ENCODE assay signal across 8 cellular contexts in genomic region chr17:2710075-2710803, GRCh38. TPM values are rescaled to one million over a fixed set of nuclear protein-coding genes. Genes with fewer than 3 reads are reported as not detected.
DNase-seq lines count a peak whose midpoint lies in the region; ATAC-seq and TF ChIP-seq lines count a peak whose summit lies in the region.

No MANE protein-coding gene starts in this region.

- ATAC-seq in GM18907 (IDR thresholded peaks at IDR 0.05; ENCODE audit: unreplicated experiment) (peak; percentile 3), RWPE2 (ENCODE audit: low read depth) (no peak), sciatic nerve (no peak), GM21786 (IDR thresholded peaks at IDR 0.05; ENCODE audit: unreplicated experiment) (no peak)

- H3K36me3 ChIP-seq in RWPE2 (ENCODE audit: low read depth), result no peaks in the 10 kb centered on the region; the same call in 1 of the 2 replicates

- H3K9me3 ChIP-seq in RWPE2 (ENCODE audit: severe bottlenecking), result no peaks in the 10 kb centered on the region

- DNase-seq in RWPE2 (ENCODE audit: low spot score), result no peak
- DNase-seq in fibroblast of mammary gland (ENCODE audit: low read depth), result peak; percentile 28
- DNase-seq in sciatic nerve (ENCODE audit: low spot score), result peak; percentile 59
- no peak for DNase-seq in Ammon's horn (ENCODE audit: low spot score)
- no peak for DNase-seq in NCI-H524 treated with DMSO at 0.1 percent for 48 hours (lab: John Stamatoyannopoulos, UW)
- DNase-seq in NOMO-1 (lab: John Stamatoyannopoulos, UW; ENCODE audit: unreplicated experiment in 2 of 2), result no peak

- intact Hi-C loops in sciatic nerve (cut with DNase I), result no loop called here

- H3K4me3 ChIP-seq in RWPE2 (ENCODE audit: severe bottlenecking) (peak overlapping the region; percentile 58), fibroblast of mammary gland (ENCODE audit: control insufficient read depth, low read depth, low read length) (peak overlapping the region; percentile 82)

- TF ChIP-seq CTCF in RWPE2 (IDR thresholded peaks at IDR 0.05; ENCODE audit: poor library complexity, severe bottlenecking) (no peak), fibroblast of mammary gland (conservative IDR thresholded peaks at IDR 0.05; ENCODE audit: control insufficient read depth, insufficient read depth, low read depth, low read length) (no peak)

- H3K27me3 ChIP-seq in RWPE2 (ENCODE audit: insufficient read depth, poor library complexity, severe bottlenecking), result no peaks in the 10 kb centered on the region

- peak overlapping the region; percentile 67 for H3K27ac ChIP-seq in RWPE2 (ENCODE audit: poor library complexity, severe bottlenecking)

- peaks cover 4% of the 10 kb centered on the region for H3K4me1 ChIP-seq in RWPE2 (ENCODE audit: insufficient read depth, poor library complexity, severe bottlenecking)

RNA-seq across cellular contexts. Expression of gene CLUH, which starts 1.3 kb away (rescaled TPM):
- total RNA-seq in sciatic nerve, result 39.2 TPM

RNA-seq across cellular contexts. Expression of gene CCDC92B, which starts 39.2 kb away (rescaled TPM):
- total RNA-seq in sciatic nerve, result 0.27 TPM

Comparison
In these comparisons a context has a peak if more than half of its experiments do, and no peak if none do; other contexts are left out.
1. DNase-seq: peak in fibroblast of mammary gland (single experiment) and sciatic nerve (single experiment); none in RWPE2 (single experiment), Ammon's horn (single experiment), NCI-H524 treated with DMSO at 0.1 percent for 48 hours (single experiment) and NOMO-1 (0 of 2).